Comparison of ENCODE assay signal across 1 cellular context in genomic region chr16:81641403-81642106, GRCh38.
TF ChIP-seq lines count a peak whose summit lies in the region.

No MANE protein-coding gene starts in this region.

TF ChIP-seq in WTC11, 78 proteins besides CTCF, POLR2A, EP300 and RAD21 (continued from another document):
- TF ChIP-seq PRDM15 (CRISPR knock-in tag; IDR thresholded peaks at IDR 0.05) (0 out of 2 replicates have a peak, but pooled peaks have one; percentile 6), ZBTB43 (CRISPR knock-in tag; IDR thresholded peaks at IDR 0.05) (no peak)
